30 cellular contexts compared by ENCODE assay signal in genomic region chr15:92165001-92165346, GRCh38.
DNase-seq lines count a peak whose midpoint lies in the region; ATAC-seq and TF ChIP-seq lines count a peak whose summit lies in the region.
"Had no signal": no experiment of that assay in that cellular context is flagged by ENCODE, and none has a peak within 500 bp of the region (broad histone marks: within the 10 kb centered on the region; RNA-seq: fewer than 3 reads in every experiment).

No MANE protein-coding gene starts in this region.

- DNase-seq in neural crest cell (ENCODE audit: low read depth, low spot score) (no peak), left colon (no peak)
- DNase-seq: activated CD4-positive, alpha-beta memory T cell treated with anti-CD3 and anti-CD28 coated beads for 36 hours; activated CD4-positive, CD25-positive, alpha-beta regulatory T cell; CD4-positive, alpha-beta memory T cell; cortex of kidney; DMS 273 treated with DMSO at 0.1 percent for 48 hours; effector memory CD8-positive, alpha-beta T cell; foreskin fibroblast; heart right ventricle; left lung; midbrain; natural killer cell; NCI-H1105 treated with DMSO at 0.1 percent for 48 hours; NCI-H2029; NCI-H774; stimulated activated CD4-positive, alpha-beta T cell treated with anti-CD3 and anti-CD28 coated beads, Interleukin-12 subunit alpha, Interleukin-12 subunit beta, amount 100 ng/mL, for 4 hours; stimulated activated CD4-positive, alpha-beta T cell treated with anti-CD3 and anti-CD28 coated beads, Interleukin-4, amount 100 ng/mL, for 24 hours; T-cell had no signal

- H4K20me1 ChIP-seq in BLaER1, result no peaks in the 10 kb centered on the region

- ATAC-seq in HG02973 (IDR thresholded peaks at IDR 0.05; ENCODE audit: unreplicated experiment) (no peak), left colon (no peak), GM18858 (IDR thresholded peaks at IDR 0.05; ENCODE audit: unreplicated experiment) (no peak), HG03354 (IDR thresholded peaks at IDR 0.05; ENCODE audit: poor library complexity, severe bottlenecking, unreplicated experiment) (no peak)
- ATAC-seq: activated naive CD4-positive, alpha-beta T cell treated with anti-CD3 and anti-CD28 coated beads, Interleukin-2, amount 50 U/mL, for 72 hours; effector memory CD8-positive, alpha-beta T cell; esophagus mucosa; heart right ventricle; left lung; natural killer cell; stimulated activated effector memory CD8-positive, alpha-beta T cell treated with anti-CD3 and anti-CD28 coated beads, Interleukin-12 subunit alpha, Interleukin-12 subunit beta, amount 100 ng/mL, for 72 hours; T-cell had no signal

- peaks cover 45% of the 10 kb centered on the region for H3K4me1 ChIP-seq in BLaER1
- peaks cover 43% of the 10 kb centered on the region for H3K4me1 ChIP-seq in HUES64 (ENCODE audit: insufficient read depth, low read length)
- H3K4me1 ChIP-seq in iPS-20b (ENCODE audit: insufficient read depth, low read length), result peaks cover 45% of the 10 kb centered on the region
- H3K4me1 ChIP-seq: left lung had no signal

- no peaks in the 10 kb centered on the region for H3K9me3 ChIP-seq in BLaER1
- H3K9me3 ChIP-seq in HUES64 (ENCODE audit: insufficient read depth, low read depth, low read length), result no peaks in the 10 kb centered on the region
- no peaks in the 10 kb centered on the region for H3K9me3 ChIP-seq in iPS-20b (ENCODE audit: insufficient read depth, low read depth, low read length)
- H3K9me3 ChIP-seq: heart right ventricle, left lung had no signal

- peak overlapping the region; percentile 87 for H3K27ac Mint-ChIP-seq in neural crest cell (ENCODE audit: unreplicated experiment)
- H3K27ac Mint-ChIP-seq: activated CD4-positive, alpha-beta memory T cell treated with anti-CD3 and anti-CD28 coated beads for 36 hours; activated naive CD4-positive, alpha-beta T cell treated with anti-CD3 and anti-CD28 coated beads, Interleukin-2, amount 50 U/mL, for 72 hours; activated T-helper 2 cell treated with anti-CD3 and anti-CD28 coated beads, Interferon-gamma antibody, Interleukin-2, Interleukin-4, amounts not matched to agents 10 μg/mL and 5 μg/mL and 100 μg/mL, durations not matched to agents 14 hours and 24 hours and 36 hours; effector memory CD8-positive, alpha-beta T cell; natural killer cell; T-cell had no signal

- TF ChIP-seq CTCF in neural crest cell (conservative IDR thresholded peaks at IDR 0.05), result no peak

- H3K9me3 Mint-ChIP-seq in neural crest cell, result no peaks in the 10 kb centered on the region
- H3K9me3 Mint-ChIP-seq: activated CD4-positive, alpha-beta memory T cell treated with anti-CD3 and anti-CD28 coated beads for 36 hours; activated naive CD4-positive, alpha-beta T cell treated with anti-CD3 and anti-CD28 coated beads, Interleukin-2, amount 50 U/mL, for 72 hours; activated T-helper 2 cell treated with anti-CD3 and anti-CD28 coated beads, Interferon-gamma antibody, Interleukin-2, Interleukin-4, amounts not matched to agents 10 μg/mL and 5 μg/mL and 100 μg/mL, durations not matched to agents 14 hours and 24 hours and 36 hours; CD4-positive, alpha-beta memory T cell; effector memory CD8-positive, alpha-beta T cell; HFFc6; natural killer cell; stimulated activated effector memory CD8-positive, alpha-beta T cell treated with anti-CD3 and anti-CD28 coated beads, Interleukin-12 subunit alpha, Interleukin-12 subunit beta, amount 100 ng/mL, for 72 hours; T-cell had no signal

- WGBS in HUES64, result 13% methylated on average over 3 of the region's 4 CpGs

- H3K36me3 Mint-ChIP-seq in neural crest cell (ENCODE audit: low read depth), result no peaks in the 10 kb centered on the region
- H3K36me3 Mint-ChIP-seq: activated naive CD4-positive, alpha-beta T cell treated with anti-CD3 and anti-CD28 coated beads, Interleukin-2, amount 50 U/mL, for 72 hours had no signal

- H3K4me3 ChIP-seq in BLaER1 (no peak overlapping the region), HUES64 (ENCODE audit: low read length) (no peak overlapping the region), iPS-20b (ENCODE audit: low read length) (no peak overlapping the region)
- H3K4me3 ChIP-seq: heart right ventricle, left lung had no signal

- intact Hi-C loops in left colon (cut with DNase I, micrococcal nuclease), result no loop called here

- peak overlapping the region; percentile 56 for H3K4me2 ChIP-seq in BLaER1

- no peaks in the 10 kb centered on the region for H3K27me3 Mint-ChIP-seq in neural crest cell (ENCODE audit: low read depth)
- H3K27me3 Mint-ChIP-seq: activated CD4-positive, alpha-beta memory T cell treated with anti-CD3 and anti-CD28 coated beads for 36 hours; CD4-positive, alpha-beta memory T cell; effector memory CD8-positive, alpha-beta T cell; T-cell had no signal

- H3K27ac ChIP-seq in BLaER1, result no peak overlapping the region
- H3K27ac ChIP-seq in HUES64 (ENCODE audit: low read depth, low read length), result peak overlapping the region; percentile 93
- H3K27ac ChIP-seq in iPS-20b (ENCODE audit: low read length), result peak overlapping the region; percentile 74
- H3K27ac ChIP-seq: left lung had no signal

- H3K36me3 ChIP-seq in BLaER1 (no peaks in the 10 kb centered on the region), HUES64 (ENCODE audit: insufficient read depth, low read length) (no peaks in the 10 kb centered on the region), iPS-20b (ENCODE audit: insufficient read depth, low read depth, low read length) (no peaks in the 10 kb centered on the region)

- H3K9ac ChIP-seq in BLaER1 (no peak overlapping the region), HUES64 (ENCODE audit: low read depth, low read length) (peak overlapping the region; percentile 70; the same call in 1 of the 2 replicates), iPS-20b (ENCODE audit: low read depth, low read length) (peak overlapping the region; percentile 68; the same call in 1 of the 2 replicates)

- H3K4me1 Mint-ChIP-seq in neural crest cell, result peaks cover 30% of the 10 kb centered on the region

- H3K27me3 ChIP-seq in BLaER1 (no peaks in the 10 kb centered on the region), HUES64 (ENCODE audit: insufficient read depth, low read length) (no peaks in the 10 kb centered on the region), iPS-20b (ENCODE audit: insufficient read depth, low read length) (no peaks in the 10 kb centered on the region)
- H3K27me3 ChIP-seq: heart right ventricle, left lung had no signal

- no peak overlapping the region for H3K4me3 Mint-ChIP-seq in neural crest cell
- H3K4me3 Mint-ChIP-seq: activated CD4-positive, alpha-beta memory T cell treated with anti-CD3 and anti-CD28 coated beads for 36 hours; CD4-positive, alpha-beta memory T cell; effector memory CD8-positive, alpha-beta T cell; HFFc6; natural killer cell; stimulated activated effector memory CD8-positive, alpha-beta T cell treated with anti-CD3 and anti-CD28 coated beads, Interleukin-12 subunit alpha, Interleukin-12 subunit beta, amount 100 ng/mL, for 72 hours; T-cell had no signal
